25 cellular contexts compared by ENCODE assay signal in genomic region chr17:9232155-9232475, GRCh38.
"Had no signal": no experiment of that assay in that cellular context is flagged by ENCODE, and none has a peak within 500 bp of the region (broad histone marks: within the 10 kb centered on the region; RNA-seq: fewer than 3 reads in every experiment).

No MANE protein-coding gene starts in this region.

- H3K4me1 Mint-ChIP-seq: central memory CD8-positive, alpha-beta T cell; naive thymus-derived CD4-positive, alpha-beta T cell; stimulated activated naive CD8-positive, alpha-beta T cell treated with anti-CD3 and anti-CD28 coated beads, Interleukin-15, amount 100 ng/mL, for 72 hours had no signal

- H3K9me3 Mint-ChIP-seq: central memory CD8-positive, alpha-beta T cell; nephron progenitor cell; stimulated activated naive CD8-positive, alpha-beta T cell treated with anti-CD3 and anti-CD28 coated beads, Interleukin-15, amount 100 ng/mL, for 72 hours had no signal

- H3K4me3 Mint-ChIP-seq: central memory CD8-positive, alpha-beta T cell; naive thymus-derived CD4-positive, alpha-beta T cell; nephron progenitor cell; stimulated activated naive CD8-positive, alpha-beta T cell treated with anti-CD3 and anti-CD28 coated beads, Interleukin-15, amount 100 ng/mL, for 72 hours had no signal

- H3K36me3 Mint-ChIP-seq: naive thymus-derived CD4-positive, alpha-beta T cell had no signal

- H3K27ac Mint-ChIP-seq: naive thymus-derived CD4-positive, alpha-beta T cell; stimulated activated naive CD8-positive, alpha-beta T cell treated with anti-CD3 and anti-CD28 coated beads, Interleukin-15, amount 100 ng/mL, for 72 hours had no signal

- H3K27me3 ChIP-seq: pancreas, thyroid gland had no signal

- DNase-seq: dermis blood vessel endothelial cell; effector memory CD4-positive, alpha-beta T cell; erythroblast; foreskin keratinocyte; heart right ventricle; hippocampal formation; left cardiac atrium; mesendoderm; midbrain; naive thymus-derived CD4-positive, alpha-beta T cell; occipital lobe; retina; stimulated activated CD4-positive, alpha-beta T cell treated with anti-CD3 and anti-CD28 coated beads, Interleukin-15, amount 100 ng/mL, for 24 hours; stimulated activated CD4-positive, alpha-beta T cell treated with anti-CD3 and anti-CD28 coated beads, Interleukin-4, amount 100 ng/mL, for 1 hour; stimulated activated CD8-positive, alpha-beta memory T cell treated with anti-CD3 and anti-CD28 coated beads, Interleukin-4, amount 100 ng/mL, for 48 hours; stimulated activated naive CD4-positive, alpha-beta T cell; stimulated activated naive CD8-positive, alpha-beta T cell treated with anti-CD3 and anti-CD28 coated beads, Interleukin-15, amount 100 ng/mL, for 72 hours; thyroid gland; trophoblast cell had no signal

- ATAC-seq: foreskin keratinocyte; heart right ventricle; left cardiac atrium; left lung; naive thymus-derived CD4-positive, alpha-beta T cell; pancreas had no signal

- H3K27ac ChIP-seq: coronary artery, foreskin keratinocyte, heart right ventricle, left lung, pancreas, thyroid gland had no signal

- H3K9me3 ChIP-seq: heart right ventricle, left lung, pancreas, thyroid gland had no signal

- H3K36me3 ChIP-seq: heart right ventricle, left lung, pancreas, thyroid gland had no signal

- H3K4me3 ChIP-seq: coronary artery, heart right ventricle, left lung, pancreas, skin epidermis, thyroid gland had no signal

- H3K4me1 ChIP-seq: foreskin keratinocyte, left lung, thyroid gland had no signal

- H3K27me3 Mint-ChIP-seq: central memory CD8-positive, alpha-beta T cell had no signal
